In genomic region chr4:27861381-27861787, GRCh38 we compare ENCODE assay signal across 8 cellular contexts.
A peak's percentile ranks its signal among the peaks of the same experiment; 100 is the strongest.
DNase-seq lines count a peak whose midpoint lies in the region; ATAC-seq, FAIRE-seq and TF ChIP-seq lines count a peak whose summit lies in the region.

No MANE protein-coding gene starts in this region.

- no peak overlapping the region for H3K4me2 ChIP-seq in GM23248 (ENCODE audit: unreplicated experiment)

- no peak overlapping the region for H3K9ac ChIP-seq in GM23248

- WGBS in GM23248 (ENCODE audit: low coverage in 1 of 2, low lambda C conversion rate in 2 of 2, missing lambda C conversion rate in 2 of 2), 2 experiments: 10 to 17% methylated on average over 1 of the region's 1 CpG
- WGBS in pancreas, 2 donors: 20 to 31% methylated on average over 1 of the region's 1 CpG

- H3F3A ChIP-seq in GM23248 (ENCODE audit: insufficient read depth): no peaks in the 10 kb centered on the region

- no peaks in the 10 kb centered on the region for H3K79me2 ChIP-seq in GM23248 (ENCODE audit: insufficient read depth)

- in situ Hi-C loops in GM23248 (cut with MboI): no loop called here

- DNase-seq in GM23248: peak; percentile 46
- DNase-seq in NCI-H460 (ENCODE audit: extremely low read depth, low read depth): peak; percentile 60
- peak; percentile 83 for DNase-seq in epithelial cell of esophagus (ENCODE audit: low read depth)
- DNase-seq in pancreas: peak in 3 of 6 donors; percentile 11 to 27 (median 14)
- no peak for DNase-seq in activated naive CD8-positive, alpha-beta T cell treated with anti-CD3 and anti-CD28 coated beads for 36 hours
- no peak for DNase-seq in AG08395 (ENCODE audit: low spot score)

- H3K9me3 ChIP-seq in GM23248 (ENCODE audit: low read depth): no peaks in the 10 kb centered on the region
- H3K9me3 ChIP-seq in pancreas: no peaks in the 10 kb centered on the region

- no peaks in the 10 kb centered on the region for H4K20me1 ChIP-seq in GM23248 (ENCODE audit: insufficient read depth)

- no peak overlapping the region for H2AFZ ChIP-seq in GM23248

- H3K9me2 ChIP-seq in GM23248 (ENCODE audit: insufficient read depth): no peaks in the 10 kb centered on the region

- H3K27me3 ChIP-seq in GM23248 (replicated peaks; ENCODE audit: insufficient read depth) (no peaks in the 10 kb centered on the region), pancreas (peaks cover 0 to 4% (median 0%) of the 10 kb centered on the region in 4 donors)

- H3K27me3 Mint-ChIP-seq in activated naive CD8-positive, alpha-beta T cell treated with anti-CD3 and anti-CD28 coated beads for 36 hours: no peaks in the 10 kb centered on the region

- no peaks in the 10 kb centered on the region for H3K4me1 Mint-ChIP-seq in activated naive CD8-positive, alpha-beta T cell treated with anti-CD3 and anti-CD28 coated beads for 36 hours

- no peaks in the 10 kb centered on the region for H3K36me3 ChIP-seq in GM23248 (ENCODE audit: low read depth)
- no peaks in the 10 kb centered on the region for H3K36me3 ChIP-seq in pancreas

- intact Hi-C loops in pancreas (cut with DNase I): no loop called here

- ATAC-seq in pancreas: peak in 3 of 4 donors; percentile 59 to 79 (median 76)
- no peak for ATAC-seq in GM19397 (IDR thresholded peaks at IDR 0.05; ENCODE audit: unreplicated experiment)
- ATAC-seq in GM21381 (IDR thresholded peaks at IDR 0.05; ENCODE audit: unreplicated experiment): no peak

- H3K4me3 Mint-ChIP-seq in activated naive CD8-positive, alpha-beta T cell treated with anti-CD3 and anti-CD28 coated beads for 36 hours: no peak overlapping the region

- no peak for FAIRE-seq in pancreas (lab: Jason Lieb, UNC)

- H3K4me3 ChIP-seq in GM23248 (no peak overlapping the region), epithelial cell of esophagus (ENCODE audit: low read length) (no peak overlapping the region), pancreas (no peak overlapping the region)

- H3K9me3 Mint-ChIP-seq in activated naive CD8-positive, alpha-beta T cell treated with anti-CD3 and anti-CD28 coated beads for 36 hours: peaks cover 8% of the 10 kb centered on the region

- H3K4me1 ChIP-seq in GM23248 (ENCODE audit: insufficient read depth) (no peaks in the 10 kb centered on the region), pancreas (no peaks in the 10 kb centered on the region)

- H3K27ac ChIP-seq in GM23248 (no peak overlapping the region), pancreas (no peak overlapping the region)

- no peak overlapping the region for H3K27ac Mint-ChIP-seq in activated naive CD8-positive, alpha-beta T cell treated with anti-CD3 and anti-CD28 coated beads for 36 hours

- peak; percentile 90 for TF ChIP-seq CTCF in epithelial cell of esophagus (IDR thresholded peaks at IDR 0.05; ENCODE audit: insufficient read depth, low read depth, low read length, missing control alignments)
- TF ChIP-seq CTCF in pancreas (IDR thresholded peaks at IDR 0.05): no peak

- no peaks in the 10 kb centered on the region for H3K36me3 Mint-ChIP-seq in activated naive CD8-positive, alpha-beta T cell treated with anti-CD3 and anti-CD28 coated beads for 36 hours

Comparison
In these comparisons a context has a peak if more than half of its experiments do, and no peak if none do; other contexts are left out.
1. DNase-seq: peak in GM23248 (single experiment), NCI-H460 (single experiment) and epithelial cell of esophagus (single experiment); none in activated naive CD8-positive, alpha-beta T cell treated with anti-CD3 and anti-CD28 coated beads for 36 hours (single experiment) and AG08395 (single experiment).
2. ATAC-seq: peak in pancreas (3 of 4); none in GM19397 (single experiment) and GM21381 (single experiment).